8 cellular contexts compared by ENCODE assay signal in the genomic region with DNA sequence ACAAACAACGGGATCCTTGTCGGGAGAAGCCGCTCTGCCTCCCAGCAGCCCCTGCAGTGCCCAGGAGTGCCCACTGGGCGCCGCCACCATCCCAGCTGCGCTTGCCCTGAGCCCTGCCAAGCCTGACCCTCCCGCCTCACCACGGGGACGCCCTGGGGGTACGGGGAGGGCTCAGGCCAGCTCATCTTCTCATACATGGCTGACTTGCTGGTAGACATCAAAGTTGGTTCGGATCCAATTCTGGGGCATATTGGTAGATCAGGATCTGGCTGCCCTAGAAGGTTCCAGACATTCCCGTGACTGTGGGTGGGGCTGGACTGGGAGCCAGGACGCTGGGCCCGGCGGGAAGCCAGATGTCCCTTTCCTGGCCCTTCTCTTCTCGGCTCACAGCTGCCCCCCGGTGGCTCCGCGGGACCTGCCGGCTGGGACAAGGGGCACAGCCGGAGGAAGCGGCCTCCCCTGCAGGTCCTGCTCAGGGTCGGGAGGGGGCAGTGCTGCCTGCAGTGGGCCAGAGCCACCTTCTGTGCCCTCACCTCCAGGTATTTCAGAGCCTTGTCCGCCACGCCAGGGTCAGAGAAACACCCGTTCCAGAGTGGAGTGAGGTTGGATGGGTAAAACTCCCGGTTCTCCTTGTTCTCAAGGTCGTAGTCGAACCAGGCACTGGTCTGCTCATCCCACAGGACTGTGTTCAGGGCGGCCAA. TPM values are rescaled to one million over a fixed set of nuclear protein-coding genes. Genes with fewer than 3 reads are reported as not detected.
DNase-seq lines count a peak whose midpoint lies in the region; ATAC-seq and TF ChIP-seq lines count a peak whose summit lies in the region.

No MANE protein-coding gene starts in this region.

- no peaks in the 10 kb centered on the region for H3K79me2 ChIP-seq in GM23338 (replicated peaks; ENCODE audit: insufficient read depth)

- H3K27ac Mint-ChIP-seq in GM23338 (peak overlapping the region; percentile 89), neural crest cell (ENCODE audit: unreplicated experiment) (peak overlapping the region; percentile 97)
- H3K27ac Mint-ChIP-seq in stimulated activated naive CD8-positive, alpha-beta T cell treated with anti-CD3 and anti-CD28 coated beads, Interleukin-15, Interleukin-2, amounts not matched to agents 100 ng/mL and 50 ng/mL, for 24 hours: no peak overlapping the region

- peak overlapping the region; percentile 92 for H3K4me2 ChIP-seq in GM23338

- peak overlapping the region; percentile 99; the same call in 1 of the 2 replicates for H2AFZ ChIP-seq in GM23338

- 0 out of 2 replicates have a peak, but pooled peaks cover 3% of the 10 kb centered on the region for H3F3A ChIP-seq in GM23338 (replicated peaks; ENCODE audit: low read depth)

- H3K36me3 Mint-ChIP-seq in GM23338 (ENCODE audit: low read depth) (no peaks in the 10 kb centered on the region), neural crest cell (ENCODE audit: low read depth) (no peaks in the 10 kb centered on the region)
- H3K36me3 Mint-ChIP-seq in stimulated activated naive CD8-positive, alpha-beta T cell treated with anti-CD3 and anti-CD28 coated beads, Interleukin-15, Interleukin-2, amounts not matched to agents 100 ng/mL and 50 ng/mL, for 24 hours (ENCODE audit: low read depth): no peaks in the 10 kb centered on the region

- no peaks in the 10 kb centered on the region for H3K36me3 ChIP-seq in GM23338 (ENCODE audit: insufficient read depth)
- no peaks in the 10 kb centered on the region for H3K36me3 ChIP-seq in RWPE2 (ENCODE audit: low read depth)

- H3K4me3 ChIP-seq in GM23338 (peak overlapping the region; percentile 66), LNCaP clone FGC (ENCODE audit: low read depth, low read length) (peak overlapping the region; percentile 44), RWPE2 (ENCODE audit: severe bottlenecking) (peak overlapping the region; percentile 13), foreskin fibroblast (ENCODE audit: low read depth in 1 of 2, low read length in 2 of 2) (peak overlapping the region; percentile 32 to 51)

- H3K27ac ChIP-seq in GM23338 (ENCODE audit: low read depth) (peak overlapping the region; percentile 91; the same call in 1 of the 2 replicates), RWPE2 (ENCODE audit: poor library complexity, severe bottlenecking) (peak overlapping the region; percentile 85)

- no peaks in the 10 kb centered on the region for H4K20me1 ChIP-seq in GM23338 (replicated peaks; ENCODE audit: insufficient read depth)

- H3K9me3 ChIP-seq in RWPE2 (ENCODE audit: severe bottlenecking): no peaks in the 10 kb centered on the region

- no peaks in the 10 kb centered on the region for H3K9me3 Mint-ChIP-seq in GM23338
- H3K9me3 Mint-ChIP-seq in neural crest cell: no peaks in the 10 kb centered on the region
- H3K9me3 Mint-ChIP-seq in stimulated activated naive CD8-positive, alpha-beta T cell treated with anti-CD3 and anti-CD28 coated beads, Interleukin-15, Interleukin-2, amounts not matched to agents 100 ng/mL and 50 ng/mL, for 24 hours: no peaks in the 10 kb centered on the region

- DNase-seq in DMS53 treated with DMSO at 0.1 percent for 48 hours (lab: John Stamatoyannopoulos, UW; ENCODE audit: unreplicated experiment) (peak; percentile 82), GM23338 (ENCODE audit: low spot score) (peak; percentile 97), LNCaP clone FGC (ENCODE audit: low read depth) (peak; percentile 94), RWPE2 (ENCODE audit: low spot score) (peak; percentile 94), activated gamma-delta T cell treated with Interleukin-2 at 50 U/mL for 16 hours (peak; percentile 87), foreskin fibroblast (peak; percentile 90 to 97), neural crest cell (ENCODE audit: low read depth, low spot score) (peak; percentile 95)

- TF ChIP-seq CTCF in GM23338 (conservative IDR thresholded peaks at IDR 0.05; ENCODE audit: low read depth in 2 of 2): peak; percentile 87 to 96
- TF ChIP-seq CTCF in LNCaP clone FGC (IDR thresholded peaks at IDR 0.05; ENCODE audit: control insufficient read depth, extremely low read depth, insufficient read depth): peak; percentile 100
- TF ChIP-seq CTCF in RWPE2 (IDR thresholded peaks at IDR 0.05; ENCODE audit: poor library complexity, severe bottlenecking): peak; percentile 99
- TF ChIP-seq CTCF in foreskin fibroblast (IDR thresholded peaks at IDR 0.05; ENCODE audit: low read depth, low read length): peak; percentile 91
- TF ChIP-seq CTCF in neural crest cell (conservative IDR thresholded peaks at IDR 0.05): peak; percentile 85

- H3K27me3 Mint-ChIP-seq in GM23338 (ENCODE audit: insufficient read depth, low read depth, poor library complexity) (peaks cover 11% of the 10 kb centered on the region), neural crest cell (ENCODE audit: low read depth) (no peaks in the 10 kb centered on the region)
- peaks cover 9% of the 10 kb centered on the region for H3K27me3 Mint-ChIP-seq in stimulated activated naive CD8-positive, alpha-beta T cell treated with anti-CD3 and anti-CD28 coated beads, Interleukin-15, Interleukin-2, amounts not matched to agents 100 ng/mL and 50 ng/mL, for 24 hours

- H3K27me3 ChIP-seq in GM23338 (ENCODE audit: insufficient read depth) (no peaks in the 10 kb centered on the region), RWPE2 (ENCODE audit: insufficient read depth, poor library complexity, severe bottlenecking) (no peaks in the 10 kb centered on the region)

- H3K4me1 ChIP-seq in GM23338 (ENCODE audit: insufficient read depth) (peaks cover 14% of the 10 kb centered on the region; the same call in 1 of the 2 replicates), RWPE2 (ENCODE audit: insufficient read depth, poor library complexity, severe bottlenecking) (peaks cover 17% of the 10 kb centered on the region)

- H3K4me3 Mint-ChIP-seq in GM23338: peak overlapping the region; percentile 74
- peak overlapping the region; percentile 80 for H3K4me3 Mint-ChIP-seq in neural crest cell
- peak overlapping the region; percentile 78 for H3K4me3 Mint-ChIP-seq in stimulated activated naive CD8-positive, alpha-beta T cell treated with anti-CD3 and anti-CD28 coated beads, Interleukin-15, Interleukin-2, amounts not matched to agents 100 ng/mL and 50 ng/mL, for 24 hours

- ATAC-seq in GM23338 (peak; percentile 89), RWPE2 (ENCODE audit: low read depth) (peak; percentile 77)

- H3K9me2 ChIP-seq in GM23338 (ENCODE audit: insufficient read depth): no peaks in the 10 kb centered on the region

- peaks cover 24% of the 10 kb centered on the region for H3K4me1 Mint-ChIP-seq in GM23338
- peaks cover 29% of the 10 kb centered on the region for H3K4me1 Mint-ChIP-seq in neural crest cell
- H3K4me1 Mint-ChIP-seq in stimulated activated naive CD8-positive, alpha-beta T cell treated with anti-CD3 and anti-CD28 coated beads, Interleukin-15, Interleukin-2, amounts not matched to agents 100 ng/mL and 50 ng/mL, for 24 hours (ENCODE audit: low read depth): peaks cover 51% of the 10 kb centered on the region

TF ChIP-seq in GM23338, 12 proteins besides CTCF, POLR2A, EP300 and RAD21 (continues in another document):
- no peak for TF ChIP-seq CREB1 (CRISPR knock-in tag; IDR thresholded peaks at IDR 0.05; ENCODE audit: low read depth)
- TF ChIP-seq POLR2AphosphoS5 (IDR thresholded peaks at IDR 0.05; ENCODE audit: low read depth): peak; percentile 31; the same call in 1 of the 2 replicates

RNA-seq across cellular contexts. Expression of gene TREH, which starts 10.6 kb away (rescaled TPM):
- not detected in 2 replicates for total RNA-seq in GM23338 (2014; rRNA removed; shearing (Covaris generic))
- polyA plus RNA-seq in GM23338 (2016; fragmentation: Nextera tagmentation; extraction: Ambion mirVana): 0.24 and 0.36 TPM in 2 replicates
- total RNA-seq in neural crest cell: not detected in 2 replicates

Comparison
In these comparisons a context has a peak if more than half of its experiments do, and no peak if none do; other contexts are left out.
1. Peak in every context shown above with its lines: DNase-seq, ATAC-seq, H3K4me3 ChIP-seq and H3K27ac ChIP-seq.
2. H3K4me3 ChIP-seq: peak in every context shown above with its lines; median percentile 66 in GM23338; 44 in LNCaP clone FGC; 42 in foreskin fibroblast; 13 in RWPE2.